1 cellular context compared by ENCODE assay signal in genomic region chr4:144658015-144658567, GRCh38.
A peak's percentile ranks its signal among the peaks of the same experiment; 100 is the strongest.
TF ChIP-seq lines count a peak whose summit lies in the region.

No MANE protein-coding gene starts in this region.

TF ChIP-seq in HEK293, 187 proteins besides CTCF, POLR2A, EP300 and RAD21 (continued from another document):
- TF ChIP-seq, protein P1, sequence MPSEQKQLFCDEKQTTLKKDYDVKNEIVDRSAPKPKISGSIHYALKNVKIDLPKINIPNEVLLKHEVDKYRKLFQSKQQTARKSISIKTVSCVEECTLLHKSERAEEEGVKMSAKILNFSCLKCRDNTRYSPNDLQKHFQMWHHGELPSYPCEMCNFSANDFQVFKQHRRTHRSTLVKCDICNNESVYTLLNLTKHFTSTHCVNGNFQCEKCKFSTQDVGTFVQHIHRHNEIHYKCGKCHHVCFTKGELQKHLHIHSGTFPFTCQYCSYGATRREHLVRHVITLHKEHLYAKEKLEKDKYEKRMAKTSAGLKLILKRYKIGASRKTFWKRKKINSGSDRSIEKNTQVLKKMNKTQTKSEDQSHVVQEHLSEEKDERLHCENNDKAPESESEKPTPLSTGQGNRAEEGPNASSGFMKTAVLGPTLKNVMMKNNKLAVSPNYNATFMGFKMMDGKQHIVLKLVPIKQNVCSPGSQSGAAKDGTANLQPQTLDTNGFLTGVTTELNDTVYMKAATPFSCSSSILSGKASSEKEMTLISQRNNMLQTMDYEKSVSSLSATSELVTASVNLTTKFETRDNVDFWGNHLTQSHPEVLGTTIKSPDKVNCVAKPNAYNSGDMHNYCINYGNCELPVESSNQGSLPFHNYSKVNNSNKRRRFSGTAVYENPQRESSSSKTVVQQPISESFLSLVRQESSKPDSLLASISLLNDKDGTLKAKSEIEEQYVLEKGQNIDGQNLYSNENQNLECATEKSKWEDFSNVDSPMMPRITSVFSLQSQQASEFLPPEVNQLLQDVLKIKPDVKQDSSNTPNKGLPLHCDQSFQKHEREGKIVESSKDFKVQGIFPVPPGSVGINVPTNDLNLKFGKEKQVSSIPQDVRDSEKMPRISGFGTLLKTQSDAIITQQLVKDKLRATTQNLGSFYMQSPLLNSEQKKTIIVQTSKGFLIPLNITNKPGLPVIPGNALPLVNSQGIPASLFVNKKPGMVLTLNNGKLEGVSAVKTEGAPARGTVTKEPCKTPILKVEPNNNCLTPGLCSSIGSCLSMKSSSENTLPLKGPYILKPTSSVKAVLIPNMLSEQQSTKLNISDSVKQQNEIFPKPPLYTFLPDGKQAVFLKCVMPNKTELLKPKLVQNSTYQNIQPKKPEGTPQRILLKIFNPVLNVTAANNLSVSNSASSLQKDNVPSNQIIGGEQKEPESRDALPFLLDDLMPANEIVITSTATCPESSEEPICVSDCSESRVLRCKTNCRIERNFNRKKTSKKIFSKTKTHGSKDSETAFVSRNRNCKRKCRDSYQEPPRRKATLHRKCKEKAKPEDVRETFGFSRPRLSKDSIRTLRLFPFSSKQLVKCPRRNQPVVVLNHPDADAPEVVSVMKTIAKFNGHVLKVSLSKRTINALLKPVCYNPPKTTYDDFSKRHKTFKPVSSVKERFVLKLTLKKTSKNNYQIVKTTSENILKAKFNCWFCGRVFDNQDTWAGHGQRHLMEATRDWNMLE (tag by site-specific recombination; conservative IDR thresholded peaks at IDR 0.05; ENCODE audit: low read depth), result peak; percentile 64; the same call in 1 of the 2 replicates
- TF ChIP-seq ZNF19 (tag by site-specific recombination; IDR thresholded peaks at IDR 0.05; ENCODE audit: low read depth) (no peak), ZNF274 (IDR thresholded peaks at IDR 0.05; ENCODE audit: low read length) (no peak), ZNF274 (tag by site-specific recombination; IDR thresholded peaks at IDR 0.05; ENCODE audit: borderline replicate concordance) (no peak), ZBTB8A (tag by site-specific recombination; IDR thresholded peaks at IDR 0.05) (0 out of 2 replicates have a peak, but pooled peaks have one; percentile 18), ZNF623 (tag by site-specific recombination; IDR thresholded peaks at IDR 0.05) (peak; percentile 24; the same call in 1 of the 2 replicates), ZFP41 (tag by site-specific recombination; IDR thresholded peaks at IDR 0.05; ENCODE audit: borderline replicate concordance) (no peak), ZBTB1 (tag by site-specific recombination; IDR thresholded peaks at IDR 0.05) (no peak), ZBTB17 (tag by site-specific recombination; IDR thresholded peaks at IDR 0.05) (no peak), ZNF433 (tag by site-specific recombination; IDR thresholded peaks at IDR 0.05; ENCODE audit: low read depth) (no peak), ZNF394 (tag by site-specific recombination; IDR thresholded peaks at IDR 0.05; ENCODE audit: borderline replicate concordance) (peak; percentile 54; the same call in 1 of the 2 replicates), ZNF221 (tag by site-specific recombination; IDR thresholded peaks at IDR 0.05; ENCODE audit: borderline replicate concordance) (no peak), ZNF140 (tag by site-specific recombination; IDR thresholded peaks at IDR 0.05) (peak; percentile 23; the same call in 1 of the 2 replicates), ZSCAN30 (tag by site-specific recombination; IDR thresholded peaks at IDR 0.05) (no peak)
- TF ChIP-seq, protein P2, sequence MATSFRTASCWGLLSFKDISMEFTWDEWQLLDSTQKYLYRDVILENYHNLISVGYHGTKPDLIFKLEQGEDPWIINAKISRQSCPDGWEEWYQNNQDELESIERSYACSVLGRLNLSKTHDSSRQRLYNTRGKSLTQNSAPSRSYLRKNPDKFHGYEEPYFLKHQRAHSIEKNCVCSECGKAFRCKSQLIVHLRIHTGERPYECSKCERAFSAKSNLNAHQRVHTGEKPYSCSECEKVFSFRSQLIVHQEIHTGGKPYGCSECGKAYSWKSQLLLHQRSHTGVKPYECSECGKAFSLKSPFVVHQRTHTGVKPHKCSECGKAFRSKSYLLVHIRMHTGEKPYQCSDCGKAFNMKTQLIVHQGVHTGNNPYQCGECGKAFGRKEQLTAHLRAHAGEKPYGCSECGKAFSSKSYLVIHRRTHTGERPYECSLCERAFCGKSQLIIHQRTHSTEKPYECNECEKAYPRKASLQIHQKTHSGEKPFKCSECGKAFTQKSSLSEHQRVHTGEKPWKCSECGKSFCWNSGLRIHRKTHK (tag by site-specific recombination; IDR thresholded peaks at IDR 0.05), result no peak
- TF ChIP-seq, protein P3, sequence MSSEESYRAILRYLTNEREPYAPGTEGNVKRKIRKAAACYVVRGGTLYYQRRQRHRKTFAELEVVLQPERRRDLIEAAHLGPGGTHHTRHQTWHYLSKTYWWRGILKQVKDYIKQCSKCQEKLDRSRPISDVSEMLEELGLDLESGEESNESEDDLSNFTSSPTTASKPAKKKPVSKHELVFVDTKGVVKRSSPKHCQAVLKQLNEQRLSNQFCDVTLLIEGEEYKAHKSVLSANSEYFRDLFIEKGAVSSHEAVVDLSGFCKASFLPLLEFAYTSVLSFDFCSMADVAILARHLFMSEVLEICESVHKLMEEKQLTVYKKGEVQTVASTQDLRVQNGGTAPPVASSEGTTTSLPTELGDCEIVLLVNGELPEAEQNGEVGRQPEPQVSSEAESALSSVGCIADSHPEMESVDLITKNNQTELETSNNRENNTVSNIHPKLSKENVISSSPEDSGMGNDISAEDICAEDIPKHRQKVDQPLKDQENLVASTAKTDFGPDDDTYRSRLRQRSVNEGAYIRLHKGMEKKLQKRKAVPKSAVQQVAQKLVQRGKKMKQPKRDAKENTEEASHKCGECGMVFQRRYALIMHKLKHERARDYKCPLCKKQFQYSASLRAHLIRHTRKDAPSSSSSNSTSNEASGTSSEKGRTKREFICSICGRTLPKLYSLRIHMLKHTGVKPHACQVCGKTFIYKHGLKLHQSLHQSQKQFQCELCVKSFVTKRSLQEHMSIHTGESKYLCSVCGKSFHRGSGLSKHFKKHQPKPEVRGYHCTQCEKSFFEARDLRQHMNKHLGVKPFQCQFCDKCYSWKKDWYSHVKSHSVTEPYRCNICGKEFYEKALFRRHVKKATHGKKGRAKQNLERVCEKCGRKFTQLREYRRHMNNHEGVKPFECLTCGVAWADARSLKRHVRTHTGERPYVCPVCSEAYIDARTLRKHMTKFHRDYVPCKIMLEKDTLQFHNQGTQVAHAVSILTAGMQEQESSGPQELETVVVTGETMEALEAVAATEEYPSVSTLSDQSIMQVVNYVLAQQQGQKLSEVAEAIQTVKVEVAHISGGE (tag by site-specific recombination; conservative IDR thresholded peaks at IDR 0.05; ENCODE audit: low read depth), result 0 out of 2 replicates have a peak, but pooled peaks have one; percentile 22
